Comparison of ENCODE assay signal across 10 cellular contexts in the genomic region with DNA sequence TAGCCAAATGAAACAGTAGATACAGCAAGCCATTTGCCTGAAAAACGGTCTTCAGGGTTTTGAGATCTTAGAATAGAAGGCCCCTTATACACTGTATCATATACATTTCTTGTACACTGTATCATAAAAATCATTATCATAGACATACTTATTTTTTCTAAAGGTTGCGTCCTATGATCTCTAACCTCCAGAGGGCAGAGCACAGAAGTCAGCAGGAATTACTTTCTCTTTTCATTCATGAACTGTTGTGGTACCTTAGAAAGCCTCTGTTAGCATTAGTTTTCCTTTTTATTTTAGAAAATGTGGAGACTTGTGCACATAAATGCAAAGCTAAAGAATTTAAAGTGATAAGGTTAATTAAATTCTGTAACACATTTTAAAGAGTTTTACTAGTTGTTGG.
DNase-seq lines count a peak whose midpoint lies in the region; ATAC-seq and TF ChIP-seq lines count a peak whose summit lies in the region.
"Had no signal": no experiment of that assay in that cellular context is flagged by ENCODE, and none has a peak within 500 bp of the region (broad histone marks: within the 10 kb centered on the region; RNA-seq: fewer than 3 reads in every experiment).

No MANE protein-coding gene starts in this region.

- H4K20me1 ChIP-seq in GM23338 (replicated peaks; ENCODE audit: insufficient read depth) (no peaks in the 10 kb centered on the region), MM.1S (ENCODE audit: insufficient read depth, low read length) (no peaks in the 10 kb centered on the region)

- H3K36me3 ChIP-seq in GM23338 (ENCODE audit: insufficient read depth) (no peaks in the 10 kb centered on the region), MM.1S (replicated peaks; ENCODE audit: insufficient read depth, low read length) (no peaks in the 10 kb centered on the region; the same call in 1 of the 2 replicates)

- H3K27ac ChIP-seq in GM23338 (ENCODE audit: low read depth) (no peak overlapping the region), MM.1S (ENCODE audit: low read length) (no peak overlapping the region), substantia nigra (ENCODE audit: low read depth, low read length, poor library complexity, severe bottlenecking) (no peak overlapping the region)

- ATAC-seq in GM18519 (IDR thresholded peaks at IDR 0.05; ENCODE audit: low FRiP score, unreplicated experiment) (peak; percentile 87), GM23338 (no peak)
- ATAC-seq: effector memory CD8-positive, alpha-beta T cell had no signal

- H3K4me1 ChIP-seq in GM23338 (ENCODE audit: insufficient read depth) (0 out of 2 replicates have a peak, but pooled peaks cover 7% of the 10 kb centered on the region), MM.1S (ENCODE audit: low read length) (no peaks in the 10 kb centered on the region)

- peaks cover 9% of the 10 kb centered on the region; the same call in 2 of the 3 replicates for H3K4me1 Mint-ChIP-seq in GM23338

- H3K9me3 Mint-ChIP-seq in GM23338, result no peaks in the 10 kb centered on the region
- H3K9me3 Mint-ChIP-seq: effector memory CD8-positive, alpha-beta T cell had no signal

- H3K4me2 ChIP-seq in GM23338, result no peak overlapping the region
- H3K4me2 ChIP-seq in MM.1S (ENCODE audit: low read depth, low read length), result no peak overlapping the region

- no peak overlapping the region for H3K27ac Mint-ChIP-seq in GM23338
- H3K27ac Mint-ChIP-seq: effector memory CD8-positive, alpha-beta T cell had no signal

- no peaks in the 10 kb centered on the region for H3K9me3 ChIP-seq in MM.1S (replicated peaks; ENCODE audit: insufficient read depth, low read length)

- no peaks in the 10 kb centered on the region for H3K79me2 ChIP-seq in GM23338 (replicated peaks; ENCODE audit: insufficient read depth)
- H3K79me2 ChIP-seq in MM.1S (ENCODE audit: low read length), result no peaks in the 10 kb centered on the region

- no peak for DNase-seq in GM23338 (ENCODE audit: low spot score)
- peak; percentile 51 for DNase-seq in MM.1S
- DNase-seq in kidney tubule cell (ENCODE audit: low spot score), result peak; percentile 16
- DNase-seq in NCI-H82 (lab: John Stamatoyannopoulos, UW), result no peak
- no peak for DNase-seq in dedifferentiated amniotic fluid mesenchymal stem cell (ENCODE audit: extremely low spot score)
- no peak for DNase-seq in superior temporal gyrus (ENCODE audit: extremely low spot score)
- no peak for DNase-seq in substantia nigra (lab: John Stamatoyannopoulos, UW)
- DNase-seq: effector memory CD8-positive, alpha-beta T cell; NCI-H1930 had no signal

- H3K4me3 ChIP-seq in GM23338 (no peak overlapping the region), MM.1S (ENCODE audit: low read length) (no peak overlapping the region)

- no peak overlapping the region for H3K4me3 Mint-ChIP-seq in GM23338
- H3K4me3 Mint-ChIP-seq: effector memory CD8-positive, alpha-beta T cell had no signal

- no peak overlapping the region for H3K9ac ChIP-seq in MM.1S (ENCODE audit: low read length)

- H3K27me3 Mint-ChIP-seq in GM23338 (ENCODE audit: insufficient read depth, low read depth, poor library complexity), result no peaks in the 10 kb centered on the region
- H3K27me3 Mint-ChIP-seq: effector memory CD8-positive, alpha-beta T cell had no signal

- H3K9me2 ChIP-seq in GM23338 (ENCODE audit: insufficient read depth) (no peaks in the 10 kb centered on the region), MM.1S (replicated peaks; ENCODE audit: insufficient read depth, low read length) (no peaks in the 10 kb centered on the region)

- H3K27me3 ChIP-seq in GM23338 (ENCODE audit: insufficient read depth), result no peaks in the 10 kb centered on the region
- no peaks in the 10 kb centered on the region for H3K27me3 ChIP-seq in MM.1S (replicated peaks; ENCODE audit: insufficient read depth, low read length)

- H2AFZ ChIP-seq in GM23338 (no peak overlapping the region), MM.1S (ENCODE audit: low read length) (no peak overlapping the region)

- no peaks in the 10 kb centered on the region; the same call in 2 of the 3 replicates for H3K36me3 Mint-ChIP-seq in GM23338 (ENCODE audit: low read depth)

- peak; percentile 22 to 46; a peak in 2 of 4 replicates for TF ChIP-seq CTCF in GM23338 (conservative IDR thresholded peaks at IDR 0.05; ENCODE audit: low read depth in 2 of 2)
- peak; percentile 46 for TF ChIP-seq CTCF in MM.1S (IDR thresholded peaks at IDR 0.05; ENCODE audit: low read length)

- H3F3A ChIP-seq in GM23338 (replicated peaks; ENCODE audit: low read depth) (no peaks in the 10 kb centered on the region), MM.1S (ENCODE audit: insufficient read depth, low read length) (no peaks in the 10 kb centered on the region)

TF ChIP-seq in GM23338, 12 proteins besides CTCF, POLR2A, EP300 and RAD21:
- no peak for TF ChIP-seq CREB1 (CRISPR knock-in tag; IDR thresholded peaks at IDR 0.05; ENCODE audit: low read depth)
- no peak for TF ChIP-seq NANOG (IDR thresholded peaks at IDR 0.05; ENCODE audit: borderline replicate concordance)

Comparison
In these comparisons a context has a peak if more than half of its experiments do, and no peak if none do; other contexts are left out.
1. DNase-seq: peak in MM.1S (single experiment) and kidney tubule cell (single experiment); none in GM23338 (single experiment), NCI-H82 (single experiment), dedifferentiated amniotic fluid mesenchymal stem cell (single experiment), superior temporal gyrus (single experiment) and substantia nigra (0 of 49).